24 cellular contexts compared by ENCODE assay signal in the genomic region with DNA sequence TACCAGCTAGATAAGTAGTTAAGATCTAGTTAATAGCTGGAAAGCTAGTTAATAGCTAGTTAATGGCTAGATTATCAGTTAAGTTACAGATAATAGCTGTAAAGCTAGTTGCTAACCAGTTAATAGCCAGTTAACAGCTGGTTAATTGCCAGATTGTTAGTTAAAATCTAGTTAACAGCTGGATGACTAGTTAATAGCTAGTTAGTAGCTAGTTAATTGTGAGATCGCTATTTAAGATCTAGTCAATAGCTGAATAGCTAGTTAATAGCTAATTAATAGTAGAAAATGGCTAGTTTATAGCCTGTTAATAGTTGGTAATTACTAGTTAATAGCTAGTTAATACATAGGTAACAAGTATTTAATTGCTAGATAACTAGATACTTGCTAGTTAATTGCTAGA.
A peak's percentile ranks its signal among the peaks of the same experiment; 100 is the strongest.
DNase-seq lines count a peak whose midpoint lies in the region; ATAC-seq, FAIRE-seq and TF ChIP-seq lines count a peak whose summit lies in the region.
"Had no signal": no experiment of that assay in that cellular context is flagged by ENCODE, and none has a peak within 500 bp of the region (broad histone marks: within the 10 kb centered on the region; RNA-seq: fewer than 3 reads in every experiment).

No MANE protein-coding gene starts in this region.

- TF ChIP-seq CTCF in GM20000 (IDR thresholded peaks at IDR 0.05; ENCODE audit: extremely low read depth, missing control alignments) = no peak

- TF ChIP-seq POLR2A in GM12891 (IDR thresholded peaks at IDR 0.05; ENCODE audit: low read depth, low read length) = no peak

- no peak overlapping the region for H3K27ac ChIP-seq in HUES48 (ENCODE audit: low read depth, low read length)
- H3K27ac ChIP-seq: A549; BLaER1 treated with 17β-estradiol and CSF1 and Interleukin-3, amounts not matched to agents 10 nM and 100 nM had no signal

- H3K9ac ChIP-seq in HUES48 (ENCODE audit: low read depth, low read length) = no peak overlapping the region
- H3K9ac ChIP-seq: BLaER1 treated with 17β-estradiol and CSF1 and Interleukin-3, amounts not matched to agents 10 nM and 100 nM had no signal

- FAIRE-seq in GM12891 (lab: Jason Lieb, UNC) = peak; percentile 13
- peak; percentile 36 for FAIRE-seq in colon (lab: Jason Lieb, UNC)
- peak; percentile 51 for FAIRE-seq in islet of Langerhans (lab: Jason Lieb, UNC)
- FAIRE-seq: D721Med, H54 had no signal

- peak overlapping the region; percentile 32; the same call in 1 of the 2 replicates for H3K4me3 ChIP-seq in HUES48 (ENCODE audit: low read depth, low read length)
- H3K4me3 ChIP-seq: A549; BLaER1 treated with 17β-estradiol and CSF1 and Interleukin-3, amounts not matched to agents 10 nM and 100 nM; GM23338; HAP-1 had no signal

- H3K27me3 ChIP-seq in HUES48 (ENCODE audit: control insufficient read depth, insufficient read depth, low read length) = no peaks in the 10 kb centered on the region
- H3K27me3 ChIP-seq: BE2C; BLaER1 treated with 17β-estradiol and CSF1 and Interleukin-3, amounts not matched to agents 10 nM and 100 nM had no signal

- no peaks in the 10 kb centered on the region for H3K4me1 ChIP-seq in HUES48 (ENCODE audit: control insufficient read depth, insufficient read depth, low read length)
- H3K4me1 ChIP-seq: A549; BE2C; BLaER1 treated with 17β-estradiol and CSF1 and Interleukin-3, amounts not matched to agents 10 nM and 100 nM; HAP-1 had no signal

- peaks cover 51% of the 10 kb centered on the region for H3K9me3 ChIP-seq in HUES48 (ENCODE audit: control insufficient read depth, insufficient read depth, low read length)
- H3K9me3 ChIP-seq: BE2C had no signal

- ATAC-seq in GM18519 (IDR thresholded peaks at IDR 0.05; ENCODE audit: low FRiP score, unreplicated experiment) = no peak
- ATAC-seq: A549, GM23338 had no signal

- H3K36me3 ChIP-seq in HUES48 (ENCODE audit: control insufficient read depth, insufficient read depth, low read length) = no peaks in the 10 kb centered on the region
- H3K36me3 ChIP-seq: BE2C; BLaER1 treated with 17β-estradiol and CSF1 and Interleukin-3, amounts not matched to agents 10 nM and 100 nM; HAP-1 had no signal

- DNase-seq in GM12891 (ENCODE audit: insufficient read length, low spot score) (no peak), GM03348 (ENCODE audit: low spot score) (no peak), GM20000 (ENCODE audit: low spot score) (no peak)
- DNase-seq: 8988T; ACHN; AML-193; BE2C; CD4-positive, alpha-beta T cell; CD8-positive, alpha-beta memory T cell; DMS 273 treated with DMSO at 0.1 percent for 48 hours; DMS79; EL; GDM1; HFFc6 had no signal

TF ChIP-seq in GM12891, 5 proteins besides CTCF, POLR2A, EP300 and RAD21:
- TF ChIP-seq TAF1 (IDR thresholded peaks at IDR 0.05; ENCODE audit: low read depth, low read length) (no peak), POU2F2 (IDR thresholded peaks at IDR 0.05; ENCODE audit: low read depth, low read length) (no peak), SPI1 (IDR thresholded peaks at IDR 0.05; ENCODE audit: low read depth, low read length) (no peak), PAX5 (IDR thresholded peaks at IDR 0.05; ENCODE audit: insufficient read depth, low read length, severe bottlenecking) (no peak), POLR2AphosphoS5 (IDR thresholded peaks at IDR 0.05; ENCODE audit: low read depth, low read length) (no peak)
